8 cellular contexts compared by ENCODE assay signal in the genomic region with DNA sequence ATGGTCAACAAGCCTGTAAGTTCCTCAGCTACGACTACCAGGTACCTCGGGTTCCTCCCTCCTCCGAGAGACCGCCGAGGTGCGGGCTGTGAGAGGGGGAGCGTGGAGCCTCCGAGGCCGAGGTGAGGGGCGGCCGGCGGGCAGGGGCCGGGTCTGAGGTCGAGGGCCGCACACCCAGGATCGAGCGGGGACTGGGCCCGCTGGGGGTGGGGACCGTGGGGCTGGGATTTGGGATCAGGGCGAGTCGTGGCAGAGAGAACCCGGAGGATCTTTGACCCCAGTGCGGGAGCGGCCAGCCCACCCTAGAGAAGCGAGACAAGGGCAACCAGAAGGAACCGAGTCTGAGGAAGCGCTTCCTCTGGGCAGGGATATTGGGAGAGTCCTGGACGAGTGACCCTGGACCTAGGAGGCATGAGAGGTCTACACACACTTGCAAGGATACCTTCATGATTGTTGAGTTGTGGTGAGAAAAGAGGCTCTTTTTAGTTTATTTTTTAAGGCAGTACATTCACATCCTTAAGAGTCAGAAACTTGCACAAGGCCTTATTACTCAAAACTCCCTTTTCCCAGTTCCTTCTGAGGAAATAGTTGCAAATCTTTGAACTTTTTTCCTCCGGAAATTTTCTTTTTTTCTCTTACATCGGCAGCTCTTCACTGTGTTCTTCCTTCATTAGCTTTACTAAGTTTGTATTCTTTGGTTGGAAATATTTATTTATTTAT. TPM values are rescaled to one million over a fixed set of nuclear protein-coding genes. Genes with fewer than 3 reads are reported as not detected.
A peak's percentile ranks its signal among the peaks of the same experiment; 100 is the strongest.
DNase-seq lines count a peak whose midpoint lies in the region; ATAC-seq, FAIRE-seq and TF ChIP-seq lines count a peak whose summit lies in the region.

No MANE protein-coding gene starts in this region.

- H3K9me3 ChIP-seq in keratinocyte (ENCODE audit: control insufficient read depth, low read depth, low read length) = no peaks in the 10 kb centered on the region

- peak overlapping the region; percentile 87 for H2AFZ ChIP-seq in keratinocyte (ENCODE audit: control insufficient read depth, low read length)

- no peak for TF ChIP-seq CTCF in astrocyte of the cerebellum (IDR thresholded peaks at IDR 0.05; ENCODE audit: low read depth, low read length, missing control alignments)
- TF ChIP-seq CTCF in keratinocyte (optimal IDR thresholded peaks at IDR 0.05 in 1 of 3, IDR thresholded peaks at IDR 0.05 in 1 of 3, conservative IDR thresholded peaks at IDR 0.05 in 1 of 3; ENCODE audit: extremely low read depth in 1 of 3, insufficient read depth in 2 of 3, low read length in 3 of 3) = no peak
- no peak for TF ChIP-seq CTCF in GM20000 (IDR thresholded peaks at IDR 0.05; ENCODE audit: extremely low read depth, missing control alignments)

- peaks cover 40% of the 10 kb centered on the region for H3K4me1 Mint-ChIP-seq in activated naive CD4-positive, alpha-beta T cell treated with anti-CD3 and anti-CD28 coated beads, Interleukin-2, amount 10 ng/mL, durations not matched to agents 7 days and 5 days

- FAIRE-seq in keratinocyte (lab: Jason Lieb, UNC) = no peak

- peaks cover 7% of the 10 kb centered on the region for H3K79me2 ChIP-seq in keratinocyte (ENCODE audit: control insufficient read depth, insufficient read depth, low read length)

- peak overlapping the region; percentile 98 for H3K4me2 ChIP-seq in keratinocyte (ENCODE audit: control insufficient read depth, extremely low read depth, insufficient read depth, low read depth, low read length)

- H3K9me3 Mint-ChIP-seq in activated naive CD4-positive, alpha-beta T cell treated with anti-CD3 and anti-CD28 coated beads, Interleukin-2, amount 10 ng/mL, durations not matched to agents 7 days and 5 days = no peaks in the 10 kb centered on the region

- no peaks in the 10 kb centered on the region for H3K36me3 ChIP-seq in keratinocyte (ENCODE audit: control insufficient read depth in 2 of 2, extremely low read depth in 1 of 2, insufficient read depth in 2 of 2, low read length in 2 of 2)

- dilution Hi-C loops in keratinocyte (cut with MboI; ENCODE audit: extremely low pct_ligation_motif_present, low sequenced_read_pairs) = no loop called here

- H3K27ac ChIP-seq in keratinocyte (ENCODE audit: control insufficient read depth, insufficient read depth, low read length) (peak overlapping the region; percentile 98), temporal lobe (ENCODE audit: low read depth, low read length) (peak overlapping the region; percentile 96)

- DNase-seq in activated naive CD4-positive, alpha-beta T cell treated with anti-CD3 and anti-CD28 coated beads, Interleukin-2, amount 10 ng/mL, durations not matched to agents 7 days and 5 days = no peak
- no peak for DNase-seq in activated naive CD4-positive, alpha-beta T cell treated with Interleukin-2 at 50 U/mL for 16 hours
- DNase-seq in astrocyte of the cerebellum (ENCODE audit: low read depth) = no peak
- no peak for DNase-seq in keratinocyte (ENCODE audit: low read depth, low spot score)
- DNase-seq in GM20000 (ENCODE audit: low spot score) = no peak

- H3K27me3 ChIP-seq in keratinocyte (ENCODE audit: control insufficient read depth, extremely low read depth, insufficient read depth, low read length) = no peaks in the 10 kb centered on the region

- H3K9ac ChIP-seq in keratinocyte (ENCODE audit: control insufficient read depth, extremely low read depth, insufficient read depth, low read length) = peak overlapping the region; percentile 98

- H3K4me3 ChIP-seq in astrocyte of the cerebellum (ENCODE audit: low read depth, low read length) (peak overlapping the region; percentile 83), keratinocyte (ENCODE audit: control insufficient read depth in 2 of 3, extremely low read depth in 1 of 3, insufficient read depth in 2 of 3, low read depth in 1 of 3, low read length in 3 of 3) (peak overlapping the region; percentile 69 to 93 (median 93))

- CTCF ChIA-PET in activated naive CD4-positive, alpha-beta T cell treated with anti-CD3 and anti-CD28 coated beads, Interleukin-2, amount 10 ng/mL, durations not matched to agents 7 days and 5 days (lab: Charles Lee) = interaction anchor here (0.6 to 1.2 kb wide), 2 partner anchors 19 to 102 kb away, joined by 3 read pairs; no protein-coding TSS in a partner anchor

- in situ Hi-C loops in astrocyte of the cerebellum (cut with HindIII; ENCODE audit: low sequenced_read_pairs) = no loop called here

- no peaks in the 10 kb centered on the region for H3K27me3 Mint-ChIP-seq in activated naive CD4-positive, alpha-beta T cell treated with anti-CD3 and anti-CD28 coated beads, Interleukin-2, amount 10 ng/mL, durations not matched to agents 7 days and 5 days

- H3K36me3 Mint-ChIP-seq in activated naive CD4-positive, alpha-beta T cell treated with anti-CD3 and anti-CD28 coated beads, Interleukin-2, amount 10 ng/mL, durations not matched to agents 7 days and 5 days = peaks cover 13% of the 10 kb centered on the region

- peaks cover 3% of the 10 kb centered on the region for H3K4me1 ChIP-seq in keratinocyte (ENCODE audit: control insufficient read depth, extremely low read depth, insufficient read depth, low read length)

- peak overlapping the region; percentile 98 for H3K4me3 Mint-ChIP-seq in activated naive CD4-positive, alpha-beta T cell treated with anti-CD3 and anti-CD28 coated beads, Interleukin-2, amount 10 ng/mL, durations not matched to agents 7 days and 5 days

- H3K9me1 ChIP-seq in keratinocyte (ENCODE audit: control insufficient read depth, extremely low read depth, insufficient read depth, low read length) = no peaks in the 10 kb centered on the region

- ATAC-seq in HG03095 (IDR thresholded peaks at IDR 0.05; ENCODE audit: unreplicated experiment) = no peak
- ATAC-seq in HG03432 (IDR thresholded peaks at IDR 0.05; ENCODE audit: unreplicated experiment) = no peak

- H3K27ac Mint-ChIP-seq in activated naive CD4-positive, alpha-beta T cell treated with anti-CD3 and anti-CD28 coated beads, Interleukin-2, amount 10 ng/mL, durations not matched to agents 7 days and 5 days = peak overlapping the region; percentile 98

- no peaks in the 10 kb centered on the region for H4K20me1 ChIP-seq in keratinocyte (ENCODE audit: control insufficient read depth, extremely low read depth, insufficient read depth, low read length)

RNA-seq across cellular contexts. Expression of gene ZNF487, which starts 0.4 kb away (rescaled TPM):
- 3.6 to 5.1 TPM (median 4.1 TPM) in 3 replicates for polyA plus RNA-seq in keratinocyte
- polyA plus RNA-seq in keratinocyte (2011; ENCODE audit: low read depth) = 1.0 TPM
- 4.0 and 4.6 TPM in 2 replicates for polyA plus RNA-seq in keratinocyte (2011; cell fraction: cytosol; rRNA removed)
- 4.2 and 6.3 TPM in 2 replicates for polyA plus RNA-seq in keratinocyte (2011; cell fraction: nucleus; rRNA removed)
- polyA plus RNA-seq in keratinocyte (2012; ENCODE audit: low replicate concordance) = 1.7 and 2.3 TPM in 2 replicates
- 1.6 to 24.1 TPM (median 1.6 TPM) in 3 replicates for polyA minus RNA-seq in keratinocyte
- 5.6 TPM for polyA minus RNA-seq in keratinocyte (2011; cell fraction: cytosol; rRNA and poly(A)+ RNA removed)
- 6.1 and 6.3 TPM in 2 replicates for polyA minus RNA-seq in keratinocyte (2011; cell fraction: nucleus; rRNA and poly(A)+ RNA removed)
- 12.5 TPM for total RNA-seq in temporal lobe

RNA-seq across cellular contexts. Expression of gene HNRNPF, which starts 28.3 kb away (rescaled TPM):
- polyA plus RNA-seq in keratinocyte = 164 to 238 TPM (median 230 TPM) in 3 replicates
- 149 TPM for polyA plus RNA-seq in keratinocyte (2011; ENCODE audit: low read depth)
- polyA plus RNA-seq in keratinocyte (2011; cell fraction: cytosol; rRNA removed) = 154 and 156 TPM in 2 replicates
- polyA plus RNA-seq in keratinocyte (2011; cell fraction: nucleus; rRNA removed) = 171 and 186 TPM in 2 replicates
- 128 and 184 TPM in 2 replicates for polyA plus RNA-seq in keratinocyte (2012; ENCODE audit: low replicate concordance)
- 160 to 224 TPM (median 169 TPM) in 3 replicates for polyA minus RNA-seq in keratinocyte
- polyA minus RNA-seq in keratinocyte (2011; cell fraction: cytosol; rRNA and poly(A)+ RNA removed) = 138 TPM
- 79.5 and 115 TPM in 2 replicates for polyA minus RNA-seq in keratinocyte (2011; cell fraction: nucleus; rRNA and poly(A)+ RNA removed)
- total RNA-seq in temporal lobe = 63.4 TPM
